Comparison of ENCODE assay signal across 1 cellular context in genomic region chr22:44068422-44069191, GRCh38.
TF ChIP-seq lines count a peak whose summit lies in the region.

No MANE protein-coding gene starts in this region.

TF ChIP-seq in GM12878, 131 proteins besides CTCF, POLR2A, EP300 and RAD21 (continued from another document and continues in another):
- peak; percentile 98 for TF ChIP-seq ZNF687 (IDR thresholded peaks at IDR 0.05)
- no peak for TF ChIP-seq CEBPB (IDR thresholded peaks at IDR 0.05; ENCODE audit: borderline replicate concordance in 1 of 2, low read depth in 2 of 2, low read length in 2 of 2)
- TF ChIP-seq EED (IDR thresholded peaks at IDR 0.05; ENCODE audit: low read depth) = peak; percentile 91
- no peak for TF ChIP-seq ATF7 (IDR thresholded peaks at IDR 0.05; ENCODE audit: low read depth)
- no peak for TF ChIP-seq SMC3 (IDR thresholded peaks at IDR 0.05; ENCODE audit: borderline replicate concordance, low read length)
- no peak for TF ChIP-seq WRNIP1 (IDR thresholded peaks at IDR 0.05; ENCODE audit: borderline replicate concordance, low read depth, low read length)
- no peak for TF ChIP-seq CBX3 (IDR thresholded peaks at IDR 0.05; ENCODE audit: borderline replicate concordance, low read depth)
- 0 out of 2 replicates have a peak, but pooled peaks have one; percentile 8 for TF ChIP-seq CHD2 (IDR thresholded peaks at IDR 0.05; ENCODE audit: borderline replicate concordance, low read depth, low read length)
- TF ChIP-seq ELK1 (IDR thresholded peaks at IDR 0.05; ENCODE audit: low read depth, low read length) = no peak
- 0 out of 2 replicates have a peak, but pooled peaks have one; percentile 13 for TF ChIP-seq ZBED1 (IDR thresholded peaks at IDR 0.05; ENCODE audit: borderline replicate concordance)
- no peak for TF ChIP-seq PKNOX1 (IDR thresholded peaks at IDR 0.05)
- no peak for TF ChIP-seq SIX5 (IDR thresholded peaks at IDR 0.05; ENCODE audit: low read depth, low read length, severe bottlenecking)
- no peak for TF ChIP-seq RB1 (IDR thresholded peaks at IDR 0.05; ENCODE audit: borderline replicate concordance)
- TF ChIP-seq PAX5 (IDR thresholded peaks at IDR 0.05; ENCODE audit: borderline replicate concordance, low read depth, low read length) = peak; percentile 13; the same call in 1 of the 2 replicates
- TF ChIP-seq SKIL (IDR thresholded peaks at IDR 0.05; ENCODE audit: low read depth, poor library complexity, severe bottlenecking) = no peak
- TF ChIP-seq SREBF2 (IDR thresholded peaks at IDR 0.05; ENCODE audit: low read length) = no peak
- TF ChIP-seq EGR1 (IDR thresholded peaks at IDR 0.05; ENCODE audit: borderline replicate concordance in 1 of 2, low read depth in 2 of 2, low read length in 2 of 2) = no peak; a peak in 1 of 3 replicates
- no peak for TF ChIP-seq SUPT20H (IDR thresholded peaks at IDR 0.05; ENCODE audit: borderline replicate concordance, control insufficient read depth, low read depth, low read length)
- TF ChIP-seq SIN3A (IDR thresholded peaks at IDR 0.05; ENCODE audit: low read depth, low read length) = no peak
- TF ChIP-seq SMAD5 (IDR thresholded peaks at IDR 0.05; ENCODE audit: low read depth) = no peak
- TF ChIP-seq TCF12 (IDR thresholded peaks at IDR 0.05; ENCODE audit: low read depth, low read length) = no peak
- no peak for TF ChIP-seq BRCA1 (IDR thresholded peaks at IDR 0.05; ENCODE audit: low read depth, low read length)
- TF ChIP-seq MXI1 (IDR thresholded peaks at IDR 0.05; ENCODE audit: low read depth, low read length) = peak; percentile 69; the same call in 1 of the 2 replicates
- no peak for TF ChIP-seq CREB1 (IDR thresholded peaks at IDR 0.05; ENCODE audit: low read depth)
- TF ChIP-seq RAD51 (IDR thresholded peaks at IDR 0.05) = peak; percentile 55; the same call in 1 of the 2 replicates
- peak; percentile 56 for TF ChIP-seq RELA (IDR thresholded peaks at IDR 0.05; ENCODE audit: borderline replicate concordance, partially characterized antibody)
- TF ChIP-seq TCF7 (IDR thresholded peaks at IDR 0.05; ENCODE audit: borderline replicate concordance) = no peak
- no peak for TF ChIP-seq ZNF24 (IDR thresholded peaks at IDR 0.05)
- no peak for TF ChIP-seq MTA3 (IDR thresholded peaks at IDR 0.05; ENCODE audit: borderline replicate concordance, low read length)
- no peak for TF ChIP-seq POU2F2 (IDR thresholded peaks at IDR 0.05; ENCODE audit: borderline replicate concordance, low read depth, low read length)
- TF ChIP-seq SMARCA5 (IDR thresholded peaks at IDR 0.05) = 0 out of 2 replicates have a peak, but pooled peaks have one; percentile 40
- TF ChIP-seq YBX1 (IDR thresholded peaks at IDR 0.05) = no peak
- no peak for TF ChIP-seq JUND (IDR thresholded peaks at IDR 0.05; ENCODE audit: low read depth, low read length)
- no peak for TF ChIP-seq PBX3 (IDR thresholded peaks at IDR 0.05; ENCODE audit: insufficient replicate concordance, low read depth, low read length)
- TF ChIP-seq SREBF1 (IDR thresholded peaks at IDR 0.05; ENCODE audit: low read length) = no peak
- peak; percentile 54; the same call in 1 of the 2 replicates for TF ChIP-seq NBN (IDR thresholded peaks at IDR 0.05)
- 0 out of 2 replicates have a peak, but pooled peaks have one; percentile 66 for TF ChIP-seq TCF3 (IDR thresholded peaks at IDR 0.05; ENCODE audit: borderline replicate concordance, insufficient read depth, low read depth, low read length)
- TF ChIP-seq NR2C2 (IDR thresholded peaks at IDR 0.05; ENCODE audit: borderline replicate concordance, control insufficient read depth, insufficient read length, low read depth) = no peak
- 0 out of 2 replicates have a peak, but pooled peaks have one; percentile 35 for TF ChIP-seq MYB (IDR thresholded peaks at IDR 0.05; ENCODE audit: borderline replicate concordance, low read depth, low read length)
- no peak for TF ChIP-seq ATF2 (IDR thresholded peaks at IDR 0.05; ENCODE audit: low read length)
- no peak for TF ChIP-seq SMAD1 (IDR thresholded peaks at IDR 0.05; ENCODE audit: low read depth, partially characterized antibody)
- peak; percentile 38; the same call in 1 of the 2 replicates for TF ChIP-seq POLR2AphosphoS5 (IDR thresholded peaks at IDR 0.05; ENCODE audit: low read length)
- TF ChIP-seq CHD4 (IDR thresholded peaks at IDR 0.05) = no peak
- TF ChIP-seq HDGF (IDR thresholded peaks at IDR 0.05) = peak; percentile 82; the same call in 1 of the 2 replicates
- peak; percentile 93 for TF ChIP-seq RUNX3 (IDR thresholded peaks at IDR 0.05; ENCODE audit: low read length)
- TF ChIP-seq USF2 (IDR thresholded peaks at IDR 0.05; ENCODE audit: borderline replicate concordance, low read depth, low read length) = no peak; the same call in 1 of the 2 replicates
- TF ChIP-seq ZNF592 (IDR thresholded peaks at IDR 0.05) = 0 out of 2 replicates have a peak, but pooled peaks have one; percentile 56
- no peak for TF ChIP-seq NR2C1 (IDR thresholded peaks at IDR 0.05)
- TF ChIP-seq MEF2B (IDR thresholded peaks at IDR 0.05; ENCODE audit: partially characterized antibody, poor library complexity, severe bottlenecking) = peak; percentile 59
- TF ChIP-seq ZNF384 (IDR thresholded peaks at IDR 0.05; ENCODE audit: borderline replicate concordance, low read depth, low read length) = no peak
